In the genomic region with DNA sequence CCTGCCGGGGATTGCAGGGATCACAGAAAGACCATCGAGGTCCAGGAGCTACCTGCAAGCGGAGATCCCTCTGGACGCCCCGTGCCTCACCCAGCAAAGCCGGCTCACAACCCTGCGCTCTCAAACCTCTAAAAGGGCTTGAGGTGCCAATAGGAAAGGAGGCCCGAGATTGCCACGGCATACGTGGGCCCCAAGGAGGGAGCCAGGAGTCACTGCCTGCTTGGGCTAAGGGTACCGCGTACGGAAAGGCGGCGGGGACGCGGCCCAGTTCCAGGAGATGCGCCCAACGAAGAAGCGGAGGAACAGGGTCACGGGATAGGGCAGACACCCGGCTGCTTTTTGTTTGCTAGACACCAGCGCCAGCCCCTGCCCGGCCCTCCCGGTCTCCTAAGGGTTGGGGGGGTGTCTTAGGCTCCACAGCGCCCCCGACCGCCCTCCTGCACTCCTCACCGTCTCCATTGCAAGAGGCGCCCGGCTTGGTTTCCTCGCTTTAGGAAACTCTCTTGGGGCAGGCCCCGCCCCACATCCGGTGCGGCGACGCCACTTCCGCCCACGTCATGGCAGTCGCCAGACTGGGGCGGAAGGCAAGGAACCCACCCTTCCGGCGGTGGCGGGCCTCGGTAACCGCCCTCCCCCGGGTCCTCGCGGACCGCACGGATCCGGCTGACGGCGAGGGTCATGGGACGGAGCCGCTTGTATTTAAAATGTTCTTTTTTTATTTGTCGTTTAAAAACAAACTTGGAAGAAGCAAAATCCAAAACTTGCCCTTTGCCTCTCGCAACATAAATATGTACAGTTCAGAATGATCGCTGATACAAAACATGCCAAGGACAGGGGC, we compare ENCODE assay signal across 8 cellular contexts. TPM values are rescaled to one million over a fixed set of nuclear protein-coding genes. Genes with fewer than 3 reads are reported as not detected.
A peak's percentile ranks its signal among the peaks of the same experiment; 100 is the strongest.
DNase-seq lines count a peak whose midpoint lies in the region; ATAC-seq and TF ChIP-seq lines count a peak whose summit lies in the region.

PRKAG1 (minus strand) TSS at position 495 of the 838 bp plus-strand sequence; CDS start at position 459, 36 bp downstream.

- H3K4me1 Mint-ChIP-seq in IgD-negative memory B cell: peaks cover 18 to 33% (median 32%) of the 10 kb centered on the region in 3 donors

- TF ChIP-seq CTCF in epithelial cell of esophagus (IDR thresholded peaks at IDR 0.05; ENCODE audit: insufficient read depth, low read depth, low read length, missing control alignments) (peak; percentile 44), mucosa of descending colon (IDR thresholded peaks at IDR 0.05) (peak; percentile 41)

- no peaks in the 10 kb centered on the region for H3K9me3 ChIP-seq in mucosa of descending colon

- peak within 1 kb of the TSS; percentile 98 to 100 (median 99) for H3K27ac Mint-ChIP-seq in IgD-negative memory B cell

- peak; percentile 94 for DNase-seq in DMS153 treated with DMSO at 0.1 percent for 48 hours (lab: John Stamatoyannopoulos, UW; ENCODE audit: unreplicated experiment)
- DNase-seq in OCI-M1 (lab: John Stamatoyannopoulos, UW): peak; percentile 99
- DNase-seq in activated T-cell treated with anti-CD3 and anti-CD28 coated beads for 24 hours (ENCODE audit: low read depth): peak; percentile 93
- peak; percentile 97 for DNase-seq in epithelial cell of esophagus (ENCODE audit: low read depth)
- peak; percentile 96 to 97 (median 97) for DNase-seq in mucosa of descending colon
- DNase-seq in stimulated activated CD8-positive, alpha-beta memory T cell treated with anti-CD3 and anti-CD28 coated beads, Interleukin-4, amount 100 ng/mL, for 24 hours (ENCODE audit: low read depth): peak; percentile 93

- ATAC-seq in GM21529 (IDR thresholded peaks at IDR 0.05; ENCODE audit: unreplicated experiment) (peak; percentile 83), mucosa of descending colon (peak; percentile 97)

- intact Hi-C loops in mucosa of descending colon (cut with DNase I, micrococcal nuclease): no loop called here

- peak within 1 kb of the TSS; percentile 89 to 97 (median 94) for H3K4me3 Mint-ChIP-seq in IgD-negative memory B cell

- H3K4me3 ChIP-seq in epithelial cell of esophagus (ENCODE audit: low read length): peak within 1 kb of the TSS; percentile 94
- peak within 1 kb of the TSS; percentile 58 for H3K4me3 ChIP-seq in mucosa of descending colon

- no peaks in the 10 kb centered on the region for H3K36me3 ChIP-seq in mucosa of descending colon (ENCODE audit: low read depth)

- H3K36me3 Mint-ChIP-seq in IgD-negative memory B cell: peaks cover 6% of the 10 kb centered on the region

- H3K27me3 Mint-ChIP-seq in IgD-negative memory B cell: no peaks in the 10 kb centered on the region

- H3K9me3 Mint-ChIP-seq in IgD-negative memory B cell: no peaks in the 10 kb centered on the region

- peaks cover 7% of the 10 kb centered on the region for H3K4me1 ChIP-seq in mucosa of descending colon (ENCODE audit: low read depth)

RNA-seq across cellular contexts. Expression of gene PRKAG1, which starts in this region (rescaled TPM):
- polyA plus RNA-seq in IgD-negative memory B cell: 45.6 TPM
- total RNA-seq in mucosa of descending colon: 10 to 100 TPM; 51.5 to 60.1 (median 52.2) TPM

Comparison
In these comparisons a context has a peak if more than half of its experiments do, and no peak if none do; other contexts are left out.
1. Peak in every context shown above with its lines: DNase-seq, ATAC-seq and H3K4me3 ChIP-seq.